Comparison of ENCODE assay signal across 24 cellular contexts in the genomic region with DNA sequence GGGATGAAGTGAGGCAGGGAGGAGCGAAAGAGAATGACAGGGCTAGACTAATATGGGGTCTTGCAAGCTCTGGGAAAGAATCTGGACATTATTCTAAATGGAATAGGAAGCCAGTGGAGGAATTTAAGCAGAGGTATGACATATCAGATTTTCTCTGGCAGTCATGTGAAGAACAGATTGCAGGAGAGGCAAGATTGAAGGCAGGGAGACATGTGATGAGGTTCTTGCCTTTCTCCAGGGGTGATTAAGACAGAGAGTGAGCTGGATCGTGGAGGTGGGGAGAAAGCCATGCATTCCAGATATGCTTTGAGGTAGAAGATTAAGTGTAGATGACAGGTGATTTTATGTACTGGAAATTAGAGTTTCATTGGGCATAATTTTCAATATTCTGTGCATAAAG.
"Had no signal": no experiment of that assay in that cellular context is flagged by ENCODE, and none has a peak within 500 bp of the region (broad histone marks: within the 10 kb centered on the region; RNA-seq: fewer than 3 reads in every experiment).

No MANE protein-coding gene starts in this region.

- H3K27ac ChIP-seq: Peyer's patch, RWPE1, SJCRH30 had no signal

- H3K36me3 ChIP-seq: Peyer's patch, SJCRH30 had no signal

- H3K27me3 ChIP-seq: Peyer's patch, SJCRH30 had no signal

- DNase-seq: activated CD4-positive, alpha-beta T cell treated with anti-CD3 and anti-CD28 coated beads for 4 hours; activated CD8-positive, alpha-beta memory T cell treated with anti-CD3 and anti-CD28 coated beads, Interleukin-2, amount 50 U/mL, for 4 hours; activated CD8-positive, alpha-beta T cell treated with anti-CD3 and anti-CD28 coated beads for 36 hours; activated T-cell treated with anti-CD3 and anti-CD28 coated beads, Interleukin-2, amount 50 U/mL, for 72 hours; aorta; central memory CD4-positive, alpha-beta T cell; Kasumi-1; KBM-7; NCI-H1105 treated with DMSO at 0.1 percent for 48 hours; NCI-H1436 treated with DMSO at 0.1 percent for 48 hours; NCI-H187; NCI-H2171; NCI-H226; NCI-H526; NCI-H774; NK-92 treated with Interleukin-12 subunit alpha and Interleukin-12 subunit beta, amount 100 ng/mL, for 24 hours; Peyer's patch; Right ventricle myocardium superior; SJCRH30; SW 1271 had no signal

- H3K4me3 ChIP-seq: Peyer's patch, SJCRH30 had no signal

- H3K4me1 ChIP-seq: SJCRH30 had no signal

- FAIRE-seq: bronchial epithelial cell had no signal

- H3K9me3 ChIP-seq: Peyer's patch, SJCRH30 had no signal

- ATAC-seq: activated CD4-positive, CD25-positive, alpha-beta regulatory T cell treated with anti-CD3 and anti-CD28 coated beads, Interleukin-2, amount 50 U/mL, for 24 hours; activated CD8-positive, alpha-beta T cell treated with anti-CD3 and anti-CD28 coated beads for 36 hours; activated T-cell treated with anti-CD3 and anti-CD28 coated beads, Interleukin-2, amount 50 U/mL, for 72 hours; SK-N-SH treated with all-trans-retinoic acid at 6 μM for 48 hours had no signal
